1 cellular context compared by ENCODE assay signal in genomic region chr6:111086685-111087084, GRCh38.
TF ChIP-seq lines count a peak whose summit lies in the region.

No MANE protein-coding gene starts in this region.

TF ChIP-seq in HEK293T, 16 proteins besides CTCF, POLR2A, EP300 and RAD21 (continued from another document):
- TF ChIP-seq, protein P1, sequence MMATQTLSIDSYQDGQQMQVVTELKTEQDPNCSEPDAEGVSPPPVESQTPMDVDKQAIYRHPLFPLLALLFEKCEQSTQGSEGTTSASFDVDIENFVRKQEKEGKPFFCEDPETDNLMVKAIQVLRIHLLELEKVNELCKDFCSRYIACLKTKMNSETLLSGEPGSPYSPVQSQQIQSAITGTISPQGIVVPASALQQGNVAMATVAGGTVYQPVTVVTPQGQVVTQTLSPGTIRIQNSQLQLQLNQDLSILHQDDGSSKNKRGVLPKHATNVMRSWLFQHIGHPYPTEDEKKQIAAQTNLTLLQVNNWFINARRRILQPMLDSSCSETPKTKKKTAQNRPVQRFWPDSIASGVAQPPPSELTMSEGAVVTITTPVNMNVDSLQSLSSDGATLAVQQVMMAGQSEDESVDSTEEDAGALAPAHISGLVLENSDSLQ (IDR thresholded peaks at IDR 0.05): no peak
TF ChIP-seq in HEK293T: peak in this region for 0.
